ENCODE assay signal across 21 cellular contexts in genomic region chr10:48580236-48580635, GRCh38. TPM values are rescaled to one million over a fixed set of nuclear protein-coding genes. Genes with fewer than 3 reads are reported as not detected.
"Had no signal": no experiment of that assay in that cellular context is flagged by ENCODE, and none has a peak within 500 bp of the region (broad histone marks: within the 10 kb centered on the region; RNA-seq: fewer than 3 reads in every experiment).

No MANE protein-coding gene starts in this region.

- ATAC-seq: activated CD8-positive, alpha-beta T cell treated with anti-CD3 and anti-CD28 coated beads for 36 hours; left colon; lower lobe of right lung; sciatic nerve; stimulated activated effector memory CD8-positive, alpha-beta T cell treated with anti-CD3 and anti-CD28 coated beads, Interleukin-12 subunit alpha, Interleukin-12 subunit beta, amount 100 ng/mL, for 72 hours had no signal

- H3K4me1 Mint-ChIP-seq: activated CD4-positive, alpha-beta T cell treated with anti-CD3 and anti-CD28 coated beads, Interleukin-2, amount 10 ng/mL, durations not matched to agents 24 days and 14 days; activated naive CD4-positive, alpha-beta T cell treated with anti-CD3 and anti-CD28 coated beads, Interleukin-2, amount 50 U/mL, for 24 hours; stimulated activated effector memory CD8-positive, alpha-beta T cell treated with anti-CD3 and anti-CD28 coated beads, Interleukin-12 subunit alpha, Interleukin-12 subunit beta, amount 100 ng/mL, for 72 hours had no signal

- H3K27me3 ChIP-seq: ascending aorta, thyroid gland had no signal

- H3K9me3 Mint-ChIP-seq: activated CD4-positive, alpha-beta T cell treated with anti-CD3 and anti-CD28 coated beads, Interleukin-2, amount 10 ng/mL, durations not matched to agents 24 days and 14 days; activated naive CD4-positive, alpha-beta T cell treated with anti-CD3 and anti-CD28 coated beads, Interleukin-2, amount 50 U/mL, for 24 hours had no signal

- H3K9me3 ChIP-seq: ascending aorta, lower lobe of right lung, thyroid gland had no signal

- H3K4me3 ChIP-seq: ascending aorta, lower lobe of right lung, thyroid gland had no signal

- H3K27ac ChIP-seq: ascending aorta, lower lobe of right lung, parathyroid adenoma, thyroid gland had no signal

- H3K27ac Mint-ChIP-seq: activated CD4-positive, alpha-beta T cell treated with anti-CD3 and anti-CD28 coated beads, Interleukin-2, amount 10 ng/mL, durations not matched to agents 24 days and 14 days; activated CD8-positive, alpha-beta T cell treated with anti-CD3 and anti-CD28 coated beads for 36 hours; activated naive CD4-positive, alpha-beta T cell treated with anti-CD3 and anti-CD28 coated beads, Interleukin-2, amount 50 U/mL, for 24 hours; stimulated activated effector memory CD8-positive, alpha-beta T cell treated with anti-CD3 and anti-CD28 coated beads, Interleukin-12 subunit alpha, Interleukin-12 subunit beta, amount 100 ng/mL, for 72 hours had no signal

- H3K36me3 ChIP-seq: ascending aorta, lower lobe of right lung, thyroid gland had no signal

- H3K36me3 Mint-ChIP-seq: activated naive CD4-positive, alpha-beta T cell treated with anti-CD3 and anti-CD28 coated beads, Interleukin-2, amount 50 U/mL, for 24 hours; stimulated activated effector memory CD8-positive, alpha-beta T cell treated with anti-CD3 and anti-CD28 coated beads, Interleukin-12 subunit alpha, Interleukin-12 subunit beta, amount 100 ng/mL, for 72 hours had no signal

- H3K4me3 Mint-ChIP-seq: activated CD4-positive, alpha-beta T cell treated with anti-CD3 and anti-CD28 coated beads, Interleukin-2, amount 10 ng/mL, durations not matched to agents 24 days and 14 days; activated CD8-positive, alpha-beta T cell treated with anti-CD3 and anti-CD28 coated beads for 36 hours; activated naive CD4-positive, alpha-beta T cell treated with anti-CD3 and anti-CD28 coated beads, Interleukin-2, amount 50 U/mL, for 24 hours; mesothelial cell of epicardium; stimulated activated effector memory CD8-positive, alpha-beta T cell treated with anti-CD3 and anti-CD28 coated beads, Interleukin-12 subunit alpha, Interleukin-12 subunit beta, amount 100 ng/mL, for 72 hours had no signal

- DNase-seq: activated CD4-positive, alpha-beta T cell treated with anti-CD3 and anti-CD28 coated beads, Interleukin-2, amount 10 ng/mL, durations not matched to agents 24 days and 14 days; activated CD4-positive, CD25-positive, alpha-beta regulatory T cell; activated CD8-positive, alpha-beta T cell treated with anti-CD3 and anti-CD28 coated beads for 36 hours; activated gamma-delta T cell; activated T-cell treated with anti-CD3 and anti-CD28 coated beads, Interleukin-2, amount 50 U/mL, for 48 hours; effector memory CD4-positive, alpha-beta T cell; glutamatergic neuron; hypothalamus; islet precursor cell; left colon; lower lobe of right lung; stimulated activated CD4-positive, alpha-beta T cell treated with anti-CD3 and anti-CD28 coated beads, Interleukin-4, amount 100 ng/mL, for 24 hours; T-helper 1 cell; T-helper 9 cell; thyroid gland had no signal

- H3K4me1 ChIP-seq: lower lobe of right lung, parathyroid adenoma, thyroid gland had no signal

RNA-seq across cellular contexts. Expression of gene ARHGAP22, which starts 24.6 kb away (rescaled TPM):
- total RNA-seq: activated CD4-positive, alpha-beta T cell treated with anti-CD3 and anti-CD28 coated beads, Interleukin-2, amount 10 ng/mL, durations not matched to agents 24 days and 14 days; activated CD8-positive, alpha-beta T cell treated with anti-CD3 and anti-CD28 coated beads for 36 hours had no signal
